In the genomic region with DNA sequence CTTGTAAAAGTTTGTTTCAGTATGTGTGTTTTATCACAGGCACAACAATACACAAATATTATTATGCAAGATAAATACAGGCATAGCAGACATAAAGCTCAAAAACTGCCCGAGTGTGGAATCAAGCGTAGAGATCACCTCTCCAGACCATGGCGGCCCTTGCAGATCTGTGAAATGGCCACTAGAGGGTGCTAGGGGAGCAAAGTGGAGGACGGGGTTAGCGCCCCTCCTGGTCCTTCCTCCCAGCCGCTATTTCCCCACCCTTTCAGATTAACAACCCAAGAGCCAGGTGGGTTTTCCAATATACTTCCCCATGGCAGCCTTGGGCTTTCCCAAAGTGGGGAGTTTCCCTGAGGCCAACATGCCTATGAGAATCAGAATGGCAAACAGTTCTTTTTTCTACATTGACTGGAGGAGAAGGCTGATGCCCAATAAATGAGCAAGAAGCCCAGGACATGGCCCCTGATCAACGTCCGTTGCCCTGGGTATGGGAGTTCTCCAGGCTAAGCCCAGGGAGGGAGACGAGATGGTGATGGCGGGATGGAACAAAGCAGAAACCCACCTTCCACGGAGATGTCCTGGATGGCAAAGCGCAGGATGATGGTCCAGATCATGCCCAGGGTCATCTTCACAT, we compare ENCODE assay signal across 8 cellular contexts.
A peak's percentile ranks its signal among the peaks of the same experiment; 100 is the strongest.
DNase-seq lines count a peak whose midpoint lies in the region; ATAC-seq and TF ChIP-seq lines count a peak whose summit lies in the region.

No MANE protein-coding gene starts in this region.

- ATAC-seq in activated CD8-positive, alpha-beta memory T cell treated with anti-CD3 and anti-CD28 coated beads, Interleukin-2, amount 10 ng/mL, durations not matched to agents 7 days and 5 days = peak; percentile 86

- H3K27ac ChIP-seq in HL-60 (replicated peaks) = no peak overlapping the region

- DNase-seq in HL-60 (ENCODE audit: low read depth in 1 of 2, low spot score in 1 of 2) (peak; percentile 26 to 55), NOMO-1 treated with DMSO at 0.1 percent for 48 hours (lab: John Stamatoyannopoulos, UW; ENCODE audit: unreplicated experiment) (peak; percentile 68), endothelial cell (ENCODE audit: low spot score) (peak; percentile 83), mesothelial cell of epicardium (ENCODE audit: low spot score in 2 of 2, unreplicated experiment in 2 of 2) (peak; percentile 54 to 84), mesenteric fat pad (ENCODE audit: low spot score) (no peak)
- DNase-seq in activated CD8-positive, alpha-beta memory T cell treated with anti-CD3 and anti-CD28 coated beads, Interleukin-2, amount 10 ng/mL, durations not matched to agents 7 days and 5 days = peak; percentile 82
- DNase-seq in stimulated activated CD8-positive, alpha-beta memory T cell treated with anti-CD3 and anti-CD28 coated beads, Interleukin-4, amount 100 ng/mL, for 24 hours (ENCODE audit: low read depth) = peak; percentile 53

- H3K4me1 Mint-ChIP-seq in activated CD8-positive, alpha-beta memory T cell treated with anti-CD3 and anti-CD28 coated beads, Interleukin-2, amount 10 ng/mL, durations not matched to agents 7 days and 5 days = peaks cover 11% of the 10 kb centered on the region
- H3K4me1 Mint-ChIP-seq in endothelial cell (ENCODE audit: unreplicated experiment) (peaks cover 6% of the 10 kb centered on the region), mesothelial cell of epicardium (no peaks in the 10 kb centered on the region)

- TF ChIP-seq CTCF in GM12872 (IDR thresholded peaks at IDR 0.05; ENCODE audit: insufficient read depth, low read depth, low read length) = peak; percentile 99
- peak; percentile 54 for TF ChIP-seq CTCF in HL-60 (IDR thresholded peaks at IDR 0.05; ENCODE audit: insufficient read depth, low read length)
- peak; percentile 91 for TF ChIP-seq CTCF in endothelial cell (IDR thresholded peaks at IDR 0.05; ENCODE audit: unreplicated experiment)
- peak; percentile 88 for TF ChIP-seq CTCF in mesothelial cell of epicardium (IDR thresholded peaks at IDR 0.05; ENCODE audit: unreplicated experiment)

- H3K27ac Mint-ChIP-seq in activated CD8-positive, alpha-beta memory T cell treated with anti-CD3 and anti-CD28 coated beads, Interleukin-2, amount 10 ng/mL, durations not matched to agents 7 days and 5 days = no peak overlapping the region
- peak overlapping the region; percentile 18 for H3K27ac Mint-ChIP-seq in endothelial cell (ENCODE audit: unreplicated experiment)
- H3K27ac Mint-ChIP-seq in mesothelial cell of epicardium = no peak overlapping the region

- H3K27me3 ChIP-seq in HL-60 (ENCODE audit: insufficient read depth, poor library complexity, severe bottlenecking) = no peaks in the 10 kb centered on the region

- peaks cover 3% of the 10 kb centered on the region for H3K27me3 Mint-ChIP-seq in activated CD8-positive, alpha-beta memory T cell treated with anti-CD3 and anti-CD28 coated beads, Interleukin-2, amount 10 ng/mL, durations not matched to agents 7 days and 5 days
- H3K27me3 Mint-ChIP-seq in endothelial cell (ENCODE audit: unreplicated experiment) = peaks cover 6% of the 10 kb centered on the region
- H3K27me3 Mint-ChIP-seq in mesothelial cell of epicardium (ENCODE audit: low read depth) = no peaks in the 10 kb centered on the region

- H3K36me3 Mint-ChIP-seq in activated CD8-positive, alpha-beta memory T cell treated with anti-CD3 and anti-CD28 coated beads, Interleukin-2, amount 10 ng/mL, durations not matched to agents 7 days and 5 days = no peaks in the 10 kb centered on the region
- peaks cover 32% of the 10 kb centered on the region for H3K36me3 Mint-ChIP-seq in endothelial cell (ENCODE audit: low read depth, unreplicated experiment)
- peaks cover 15% of the 10 kb centered on the region for H3K36me3 Mint-ChIP-seq in mesothelial cell of epicardium

- H3K4me3 ChIP-seq in HL-60 (replicated peaks; ENCODE audit: insufficient read depth, low read length) = no peak overlapping the region

- H3K4me3 Mint-ChIP-seq in activated CD8-positive, alpha-beta memory T cell treated with anti-CD3 and anti-CD28 coated beads, Interleukin-2, amount 10 ng/mL, durations not matched to agents 7 days and 5 days = no peak overlapping the region
- H3K4me3 Mint-ChIP-seq in endothelial cell (ENCODE audit: unreplicated experiment) (no peak overlapping the region), mesothelial cell of epicardium (no peak overlapping the region)

- CTCF ChIA-PET in activated CD8-positive, alpha-beta memory T cell treated with anti-CD3 and anti-CD28 coated beads, Interleukin-2, amount 10 ng/mL, durations not matched to agents 7 days and 5 days (lab: Charles Lee) = interaction anchor here (0.6 to 6.8 kb wide), 40 partner anchors 7 to 1029 kb away, joined by 3 to 43 read pairs (median 4); no protein-coding TSS in a partner anchor

- H3K9me3 Mint-ChIP-seq in activated CD8-positive, alpha-beta memory T cell treated with anti-CD3 and anti-CD28 coated beads, Interleukin-2, amount 10 ng/mL, durations not matched to agents 7 days and 5 days (ENCODE audit: low read depth) = no peaks in the 10 kb centered on the region
- no peaks in the 10 kb centered on the region for H3K9me3 Mint-ChIP-seq in endothelial cell (ENCODE audit: unreplicated experiment)
- no peaks in the 10 kb centered on the region for H3K9me3 Mint-ChIP-seq in mesothelial cell of epicardium
